8 cellular contexts compared by ENCODE assay signal in genomic region chr18:35291166-35291565, GRCh38. TPM values are rescaled to one million over a fixed set of nuclear protein-coding genes. Genes with fewer than 3 reads are reported as not detected.
A peak's percentile ranks its signal among the peaks of the same experiment; 100 is the strongest.
DNase-seq lines count a peak whose midpoint lies in the region; ATAC-seq and TF ChIP-seq lines count a peak whose summit lies in the region.
"Had no signal": no experiment of that assay in that cellular context is flagged by ENCODE, and none has a peak within 500 bp of the region (broad histone marks: within the 10 kb centered on the region; RNA-seq: fewer than 3 reads in every experiment).

No MANE protein-coding gene starts in this region.

- peak overlapping the region; percentile 95 for H3K4me2 ChIP-seq in HCT116 (ENCODE audit: low read length)

- H3K4me3 ChIP-seq in HCT116 (replicated peaks in 1 of 2; ENCODE audit: low read depth in 1 of 2, low read length in 2 of 2) (peak overlapping the region; percentile 71 to 87), foreskin fibroblast (ENCODE audit: low read depth in 1 of 2, low read length in 2 of 2) (peak overlapping the region; percentile 84 to 97), skeletal muscle tissue (ENCODE audit: low read length in 3 of 3) (peak overlapping the region; percentile 92 to 98 (median 98))

- peaks cover 0 to 16% of the 10 kb centered on the region in 2 experiments; a peak in 2 of 4 replicates for H3K4me1 ChIP-seq in HCT116 (ENCODE audit: control insufficient read depth in 1 of 2, insufficient read depth in 2 of 2, low read length in 2 of 2)
- peaks cover 8 to 19% (median 15%) of the 10 kb centered on the region in 3 donors for H3K4me1 ChIP-seq in skeletal muscle tissue (ENCODE audit: control insufficient read depth in 3 of 3, insufficient read depth in 3 of 3, low read length in 3 of 3)
- H3K4me1 ChIP-seq: foreskin keratinocyte had no signal

- TF ChIP-seq POLR2A in HCT116 (IDR thresholded peaks at IDR 0.05; ENCODE audit: borderline replicate concordance, extremely low read depth, insufficient read depth, insufficient read length), result no peak

- no TSS peak for BruUV-seq in HCT116 (replicated peaks; lab: Mats Ljungman, UMichigan)

- POLR2A ChIA-PET in HCT116 (lab: Charles Lee), result no interaction called here

- CTCF ChIA-PET in HCT116 (lab: Charles Lee), result no interaction called here

- H3K27ac ChIP-seq in HCT116 (ENCODE audit: low read depth, low read length) (peak overlapping the region; percentile 57; the same call in 1 of the 2 replicates), VCaP (peak overlapping the region; percentile 88), skeletal muscle tissue (ENCODE audit: low read depth, low read length) (no peak overlapping the region), caudate nucleus (ENCODE audit: low read depth, low read length) (no peak overlapping the region)

- H2AFZ ChIP-seq in HCT116 (ENCODE audit: low read depth, low read length, poor library complexity, severe bottlenecking), result no peak overlapping the region

- H3K36me3 ChIP-seq in HCT116 (ENCODE audit: control insufficient read depth in 1 of 2, insufficient read depth in 2 of 2, low read length in 2 of 2) (peaks cover 0 to 24% of the 10 kb centered on the region in 2 experiments; a peak in 2 of 4 replicates), skeletal muscle tissue (ENCODE audit: control insufficient read depth in 3 of 3, insufficient read depth in 3 of 3, low read length in 3 of 3) (peaks cover 4 to 11% (median 6%) of the 10 kb centered on the region in 3 donors)

- H3K9me3 ChIP-seq in HCT116 (ENCODE audit: control insufficient read depth in 1 of 2, insufficient read depth in 1 of 2, low read depth in 1 of 2, low read length in 2 of 2), result peaks cover 0 to 5% of the 10 kb centered on the region in 2 experiments; a peak in 1 of 4 replicates
- H3K9me3 ChIP-seq in skeletal muscle tissue (ENCODE audit: control insufficient read depth in 3 of 3, low read length in 3 of 3), result no peaks in the 10 kb centered on the region

- intact Hi-C loops in HCT116 (cut with micrococcal nuclease), result loop anchor here (5.0 kb wide), 1 partner anchor 51 kb away; the partner anchor contains the start of gene ZNF24

- H4K20me1 ChIP-seq in HCT116 (ENCODE audit: insufficient read depth), result no peaks in the 10 kb centered on the region

- DNase-seq in HCT116 (ENCODE audit: low read depth, low spot score), result no peak
- no peak for DNase-seq in foreskin fibroblast
- DNase-seq in anterior cingulate cortex (lab: John Stamatoyannopoulos, UW), result no peak
- no peak for DNase-seq in H4 (ENCODE audit: low spot score)
- DNase-seq in caudate nucleus (lab: John Stamatoyannopoulos, UW), result no peak
- DNase-seq: foreskin keratinocyte had no signal

- TF ChIP-seq CTCF in HCT116 (IDR thresholded peaks at IDR 0.05 in 2 of 3, conservative IDR thresholded peaks at IDR 0.05 in 1 of 3; ENCODE audit: borderline replicate concordance in 1 of 3, insufficient read depth in 1 of 3, low read depth in 2 of 3, low read length in 2 of 3) (no peak), VCaP (conservative IDR thresholded peaks at IDR 0.05) (no peak), foreskin fibroblast (IDR thresholded peaks at IDR 0.05; ENCODE audit: low read depth, low read length) (no peak)

- RAD21 ChIA-PET in HCT116 (lab: Charles Lee; ENCODE audit: low non-redundant PET in 1 of 2, low total read pairs in 2 of 2, uncharacterized antibody in 2 of 2, unreplicated experiment in 2 of 2), result no interaction called here

- peaks cover 58% of the 10 kb centered on the region for H3K79me2 ChIP-seq in HCT116 (ENCODE audit: insufficient read depth, low read length)

- no peak for TF ChIP-seq RAD21 in HCT116 (IDR thresholded peaks at IDR 0.05; ENCODE audit: low read depth)

- no peak for ATAC-seq in HCT116

- H3K27me3 ChIP-seq in HCT116 (ENCODE audit: insufficient read depth, low read length), result no peaks in the 10 kb centered on the region
- no peaks in the 10 kb centered on the region for H3K27me3 ChIP-seq in skeletal muscle tissue (ENCODE audit: control insufficient read depth in 3 of 3, insufficient read depth in 3 of 3, low read length in 3 of 3)
- H3K27me3 ChIP-seq: foreskin keratinocyte had no signal

- no peaks in the 10 kb centered on the region for H3K9me2 ChIP-seq in HCT116 (ENCODE audit: insufficient read depth)

- H3K9ac ChIP-seq in HCT116 (ENCODE audit: low read length) (peak overlapping the region; percentile 81), skeletal muscle tissue (ENCODE audit: low read depth in 1 of 3, low read length in 3 of 3) (peak overlapping the region in 2 of 3 donors; percentile 96)

TF ChIP-seq in HCT116, 20 proteins besides CTCF, POLR2A, EP300 and RAD21 (continues in another document):
- no peak for TF ChIP-seq EZH2phosphoT487 (IDR thresholded peaks at IDR 0.05; ENCODE audit: borderline replicate concordance)
- no peak for TF ChIP-seq CEBPB (IDR thresholded peaks at IDR 0.05; ENCODE audit: low read depth)
- TF ChIP-seq MAX (IDR thresholded peaks at IDR 0.05), result no peak
- no peak for TF ChIP-seq SIN3A (IDR thresholded peaks at IDR 0.05; ENCODE audit: low read depth)
- no peak for TF ChIP-seq YY1 (IDR thresholded peaks at IDR 0.05; ENCODE audit: extremely low read depth, insufficient replicate concordance, low read depth, low read length)
- no peak for TF ChIP-seq EGR1 (IDR thresholded peaks at IDR 0.05; ENCODE audit: low read depth)
- no peak for TF ChIP-seq ATF3 (IDR thresholded peaks at IDR 0.05)
- TF ChIP-seq POLR2AphosphoS5 (IDR thresholded peaks at IDR 0.05; ENCODE audit: low read depth, low read length), result no peak
- no peak for TF ChIP-seq JUND (IDR thresholded peaks at IDR 0.05)
- TF ChIP-seq SRF (IDR thresholded peaks at IDR 0.05; ENCODE audit: low read depth), result no peak
- no peak for TF ChIP-seq ZNF274 (IDR thresholded peaks at IDR 0.05; ENCODE audit: low read depth, low read length)
- no peak for TF ChIP-seq TCF7L2 (IDR thresholded peaks at IDR 0.05; ENCODE audit: borderline replicate concordance, extremely low read depth, insufficient read depth, insufficient read length)
- TF ChIP-seq ZBTB33 (IDR thresholded peaks at IDR 0.05; ENCODE audit: extremely low read depth, insufficient replicate concordance, low read length), result no peak
- TF ChIP-seq CBX3 (IDR thresholded peaks at IDR 0.05; ENCODE audit: low read depth), result no peak
- no peak for TF ChIP-seq FOSL1 (IDR thresholded peaks at IDR 0.05; ENCODE audit: low read depth)
- TF ChIP-seq REST (IDR thresholded peaks at IDR 0.05; ENCODE audit: low read depth), result no peak
- TF ChIP-seq ZFX (IDR thresholded peaks at IDR 0.05), result no peak

RNA-seq across cellular contexts. Expression of gene ZSCAN30, which starts 1.1 kb away (rescaled TPM):
- total RNA-seq in HCT116 (2021; ENCODE audit: unreplicated experiment) (11.5 TPM), skeletal muscle tissue (8.9 TPM)
- polyA plus RNA-seq in HCT116 (2012), result 4.5 and 6.8 TPM in 2 replicates
- total RNA-seq in H4 (2014; rRNA removed; shearing (Covaris generic)), result 4.8 and 5.3 TPM in 2 replicates

RNA-seq across cellular contexts. Expression of gene ZNF397, which starts 50.3 kb away (rescaled TPM):
- 23.8 TPM for total RNA-seq in HCT116 (2021; ENCODE audit: unreplicated experiment)
- polyA plus RNA-seq in HCT116 (2012), result 7.5 and 12.0 TPM in 2 replicates
- 18.3 TPM for total RNA-seq in skeletal muscle tissue
- 8.6 and 9.3 TPM in 2 replicates for total RNA-seq in H4 (2014; rRNA removed; shearing (Covaris generic))

RNA-seq across cellular contexts. Expression of gene ZNF24, which starts 53.1 kb away (rescaled TPM):
- 54.7 TPM for total RNA-seq in HCT116 (2021; ENCODE audit: unreplicated experiment)
- polyA plus RNA-seq in HCT116 (2012), result 14.1 and 17.0 TPM in 2 replicates
- total RNA-seq in skeletal muscle tissue, result 27.1 TPM
- total RNA-seq in H4 (2014; rRNA removed; shearing (Covaris generic)), result 27.9 and 35.4 TPM in 2 replicates

Comparison
In these comparisons a context has a peak if more than half of its experiments do, and no peak if none do; other contexts are left out.
1. H3K27ac ChIP-seq: peak in HCT116 (single experiment) and VCaP (single experiment); none in skeletal muscle tissue (single experiment) and caudate nucleus (single experiment).
2. Peak in every context shown above with its lines, with median percentiles within 50 percentile points of each other: H3K4me3 ChIP-seq.